ENCODE assay signal across 8 cellular contexts in the genomic region with DNA sequence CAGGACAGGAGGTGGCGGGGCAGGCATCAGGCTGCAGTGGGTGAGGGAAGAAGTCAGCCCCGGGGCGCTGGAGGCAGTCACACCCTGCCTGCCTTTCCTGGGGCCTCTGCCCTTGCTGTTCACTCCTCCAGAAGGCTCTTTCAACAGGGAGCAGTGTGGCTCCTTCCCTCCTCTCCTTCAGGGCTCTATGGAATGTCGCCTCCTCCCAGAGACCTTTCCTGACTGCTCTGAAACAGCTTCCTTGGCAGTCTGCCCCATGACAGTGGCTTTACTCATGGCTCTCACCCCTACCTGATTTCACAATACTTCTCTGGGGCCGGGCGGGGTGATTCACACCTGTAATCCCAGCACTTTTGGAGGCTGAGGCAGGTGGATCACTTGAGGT. TPM values are rescaled to one million over a fixed set of nuclear protein-coding genes. Genes with fewer than 3 reads are reported as not detected.
A peak's percentile ranks its signal among the peaks of the same experiment; 100 is the strongest.
DNase-seq lines count a peak whose midpoint lies in the region; ATAC-seq and TF ChIP-seq lines count a peak whose summit lies in the region.

No MANE protein-coding gene starts in this region.

- peak; percentile 37 for DNase-seq in NCI-H2171 treated with DMSO at 0.1 percent for 48 hours (lab: John Stamatoyannopoulos, UW)
- no peak for DNase-seq in NCI-H2171 (lab: John Stamatoyannopoulos, UW)
- peak; percentile 66 for DNase-seq in activated CD8-positive, alpha-beta T cell treated with anti-CD3 and anti-CD28 coated beads for 36 hours
- peak; percentile 88 for DNase-seq in fibroblast of villous mesenchyme (ENCODE audit: low read depth)
- peak; percentile 24 for DNase-seq in stimulated activated naive CD4-positive, alpha-beta T cell treated with Interleukin-2 at 50 U/mL for 16 hours (lab: John Stamatoyannopoulos, UW)
- DNase-seq in dorsolateral prefrontal cortex = no peak
- DNase-seq in activated CD4-positive, CD25-positive, alpha-beta regulatory T cell treated with anti-CD3 and anti-CD28 coated beads, Interleukin-2, amount 50 U/mL, for 72 hours = no peak
- DNase-seq in HuH-7.5 (ENCODE audit: low spot score) = no peak

- no peak overlapping the region for H3K27ac ChIP-seq in dorsolateral prefrontal cortex

- H3K27ac Mint-ChIP-seq in activated CD8-positive, alpha-beta T cell treated with anti-CD3 and anti-CD28 coated beads for 36 hours = peak overlapping the region; percentile 100

- peak overlapping the region; percentile 58 for H3K4me3 Mint-ChIP-seq in activated CD8-positive, alpha-beta T cell treated with anti-CD3 and anti-CD28 coated beads for 36 hours

- ATAC-seq in activated CD8-positive, alpha-beta T cell treated with anti-CD3 and anti-CD28 coated beads for 36 hours = no peak

- H3K4me1 Mint-ChIP-seq in activated CD8-positive, alpha-beta T cell treated with anti-CD3 and anti-CD28 coated beads for 36 hours (ENCODE audit: low read depth) = peaks cover 79% of the 10 kb centered on the region

- peaks cover 66% of the 10 kb centered on the region for H3K36me3 Mint-ChIP-seq in activated CD8-positive, alpha-beta T cell treated with anti-CD3 and anti-CD28 coated beads for 36 hours (ENCODE audit: low read depth)

- no peaks in the 10 kb centered on the region for H3K9me3 Mint-ChIP-seq in activated CD8-positive, alpha-beta T cell treated with anti-CD3 and anti-CD28 coated beads for 36 hours

- H3K4me3 ChIP-seq in fibroblast of villous mesenchyme (ENCODE audit: low read depth, low read length) = no peak overlapping the region
- H3K4me3 ChIP-seq in dorsolateral prefrontal cortex = no peak overlapping the region

- CTCF ChIA-PET in activated CD8-positive, alpha-beta T cell treated with anti-CD3 and anti-CD28 coated beads for 36 hours (lab: Charles Lee) = interaction anchor here (0.8 to 14.8 kb wide), 7 partner anchors 9 to 25 kb away, joined by 3 to 420 read pairs (median 3); a partner anchor contains a TSS

- intact Hi-C loops in activated CD8-positive, alpha-beta T cell treated with anti-CD3 and anti-CD28 coated beads for 36 hours (cut with micrococcal nuclease) = no loop called here
- intact Hi-C loops in dorsolateral prefrontal cortex (cut with DNase I) = no loop called here

- no peak for TF ChIP-seq CTCF in activated CD8-positive, alpha-beta T cell treated with anti-CD3 and anti-CD28 coated beads for 36 hours (IDR thresholded peaks at IDR 0.05)
- no peak for TF ChIP-seq CTCF in fibroblast of villous mesenchyme (IDR thresholded peaks at IDR 0.05; ENCODE audit: insufficient read depth, low read depth, low read length)
- TF ChIP-seq CTCF in dorsolateral prefrontal cortex (IDR thresholded peaks at IDR 0.05 in 54 of 56, conservative IDR thresholded peaks at IDR 0.05 in 2 of 56; ENCODE audit: low read depth in 1 of 56, partially characterized antibody in 56 of 56) = no peak

- no peaks in the 10 kb centered on the region for H3K27me3 ChIP-seq in dorsolateral prefrontal cortex

- no peaks in the 10 kb centered on the region for H3K27me3 Mint-ChIP-seq in activated CD8-positive, alpha-beta T cell treated with anti-CD3 and anti-CD28 coated beads for 36 hours

- POLR2A ChIA-PET in activated CD8-positive, alpha-beta T cell treated with anti-CD3 and anti-CD28 coated beads for 36 hours (lab: Charles Lee) = interaction anchor here (1.0 to 30.9 kb wide), 2 partner anchors 14 to 74 kb away, joined by 3 to 683 read pairs; a partner anchor contains a TSS

RNA-seq across cellular contexts. Expression of a gene that starts 7.1 kb away (rescaled TPM):
- 100 to 1,000 TPM; 108 to 116 TPM for total RNA-seq in activated CD8-positive, alpha-beta T cell treated with anti-CD3 and anti-CD28 coated beads for 36 hours
- total RNA-seq in fibroblast of villous mesenchyme (9.0 and 11.7 TPM in 2 replicates), dorsolateral prefrontal cortex (10 to 100 TPM; 18.1 to 42.5 (median 27.4) TPM)

RNA-seq across cellular contexts. Expression of a gene that starts 17.4 kb away (rescaled TPM):
- 10 to 100 TPM; 13.3 TPM for total RNA-seq in activated CD8-positive, alpha-beta T cell treated with anti-CD3 and anti-CD28 coated beads for 36 hours
- total RNA-seq in fibroblast of villous mesenchyme (4.7 and 5.2 TPM in 2 replicates), dorsolateral prefrontal cortex (10 to 100 TPM; 15.5 to 29.9 (median 23.0) TPM)

Comparison
In these comparisons a context has a peak if more than half of its experiments do, and no peak if none do; other contexts are left out.
1. DNase-seq: peak in NCI-H2171 treated with DMSO at 0.1 percent for 48 hours (single experiment), activated CD8-positive, alpha-beta T cell treated with anti-CD3 and anti-CD28 coated beads for 36 hours (single experiment), fibroblast of villous mesenchyme (single experiment) and stimulated activated naive CD4-positive, alpha-beta T cell treated with Interleukin-2 at 50 U/mL for 16 hours (single experiment); none in NCI-H2171 (single experiment), dorsolateral prefrontal cortex (0 of 10), activated CD4-positive, CD25-positive, alpha-beta regulatory T cell treated with anti-CD3 and anti-CD28 coated beads, Interleukin-2, amount 50 U/mL, for 72 hours (single experiment) and HuH-7.5 (single experiment).